In the genomic region with DNA sequence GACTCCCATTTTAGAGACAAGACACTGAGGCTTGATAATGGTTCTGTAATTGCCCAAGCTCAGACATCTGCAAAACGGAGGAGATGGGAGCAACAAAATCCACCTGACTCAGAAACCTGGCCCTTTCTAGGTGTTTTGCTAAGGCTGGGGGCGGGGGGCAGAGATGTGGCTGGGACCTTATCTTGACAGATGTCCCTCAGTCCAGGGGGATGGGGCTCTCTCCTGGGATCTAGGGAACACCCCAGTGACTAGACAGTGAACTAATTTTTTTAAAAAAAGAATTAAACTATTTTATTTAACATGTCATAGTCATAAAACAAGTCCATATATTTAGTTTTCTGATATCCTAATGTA, we compare ENCODE assay signal across 2 cellular contexts.
TF ChIP-seq lines count a peak whose summit lies in the region.

No MANE protein-coding gene starts in this region.

TF ChIP-seq in IMR-90, 13 proteins besides CTCF, POLR2A, EP300 and RAD21:
- TF ChIP-seq NFE2L2 (IDR thresholded peaks at IDR 0.05; ENCODE audit: low read depth, low read length) = no peak
- TF ChIP-seq MXI1 (IDR thresholded peaks at IDR 0.05; ENCODE audit: borderline replicate concordance, low read depth, low read length) = no peak
- TF ChIP-seq, protein P1, sequence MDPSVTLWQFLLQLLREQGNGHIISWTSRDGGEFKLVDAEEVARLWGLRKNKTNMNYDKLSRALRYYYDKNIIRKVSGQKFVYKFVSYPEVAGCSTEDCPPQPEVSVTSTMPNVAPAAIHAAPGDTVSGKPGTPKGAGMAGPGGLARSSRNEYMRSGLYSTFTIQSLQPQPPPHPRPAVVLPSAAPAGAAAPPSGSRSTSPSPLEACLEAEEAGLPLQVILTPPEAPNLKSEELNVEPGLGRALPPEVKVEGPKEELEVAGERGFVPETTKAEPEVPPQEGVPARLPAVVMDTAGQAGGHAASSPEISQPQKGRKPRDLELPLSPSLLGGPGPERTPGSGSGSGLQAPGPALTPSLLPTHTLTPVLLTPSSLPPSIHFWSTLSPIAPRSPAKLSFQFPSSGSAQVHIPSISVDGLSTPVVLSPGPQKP (IDR thresholded peaks at IDR 0.05; ENCODE audit: borderline replicate concordance, low read depth, low read length) = no peak
- TF ChIP-seq RFX5 (IDR thresholded peaks at IDR 0.05; ENCODE audit: low read depth, low read length) = no peak
- TF ChIP-seq, protein P2, sequence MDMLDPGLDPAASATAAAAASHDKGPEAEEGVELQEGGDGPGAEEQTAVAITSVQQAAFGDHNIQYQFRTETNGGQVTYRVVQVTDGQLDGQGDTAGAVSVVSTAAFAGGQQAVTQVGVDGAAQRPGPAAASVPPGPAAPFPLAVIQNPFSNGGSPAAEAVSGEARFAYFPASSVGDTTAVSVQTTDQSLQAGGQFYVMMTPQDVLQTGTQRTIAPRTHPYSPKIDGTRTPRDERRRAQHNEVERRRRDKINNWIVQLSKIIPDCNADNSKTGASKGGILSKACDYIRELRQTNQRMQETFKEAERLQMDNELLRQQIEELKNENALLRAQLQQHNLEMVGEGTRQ (IDR thresholded peaks at IDR 0.05; ENCODE audit: low read depth, low read length) = no peak
- no peak for TF ChIP-seq MAFK (IDR thresholded peaks at IDR 0.05; ENCODE audit: low read depth, low read length)
- no peak for TF ChIP-seq BHLHE40 (IDR thresholded peaks at IDR 0.05; ENCODE audit: low read depth, low read length)
- TF ChIP-seq FOS (IDR thresholded peaks at IDR 0.05; ENCODE audit: low read depth, low read length) = no peak
- TF ChIP-seq SMC3 (IDR thresholded peaks at IDR 0.05; ENCODE audit: low read depth, low read length) = no peak
- no peak for TF ChIP-seq CEBPB (IDR thresholded peaks at IDR 0.05; ENCODE audit: low read depth, low read length)
- no peak for TF ChIP-seq MAZ (IDR thresholded peaks at IDR 0.05; ENCODE audit: borderline replicate concordance, low read depth, low read length)
- no peak for TF ChIP-seq RCOR1 (IDR thresholded peaks at IDR 0.05; ENCODE audit: insufficient replicate concordance, low read length)
- no peak for TF ChIP-seq CHD1 (IDR thresholded peaks at IDR 0.05; ENCODE audit: low read depth, low read length)
TF ChIP-seq in IMR-90: peak in this region for 0.

TF ChIP-seq in HepG2, 621 proteins besides CTCF, POLR2A, EP300 and RAD21:
- TF ChIP-seq ZBTB8A (CRISPR knock-in tag; IDR thresholded peaks at IDR 0.05; ENCODE audit: borderline replicate concordance, low read depth) (no peak), NR2C2 (CRISPR knock-in tag; IDR thresholded peaks at IDR 0.05; ENCODE audit: borderline replicate concordance) (no peak), ATF7 (IDR thresholded peaks at IDR 0.05) (no peak), ATF7 (CRISPR knock-in tag; IDR thresholded peaks at IDR 0.05) (no peak), ETV6 (CRISPR knock-in tag; conservative IDR thresholded peaks at IDR 0.05) (no peak), FOXP1 (IDR thresholded peaks at IDR 0.05) (no peak), FOXP1 (CRISPR knock-in tag; IDR thresholded peaks at IDR 0.05) (no peak), NPAS2 (CRISPR knock-in tag; IDR thresholded peaks at IDR 0.05; ENCODE audit: borderline replicate concordance) (no peak), XRCC5 (optimal IDR thresholded peaks at IDR 0.05; ENCODE audit: low read length) (no peak), ZNF160 (CRISPR knock-in tag; IDR thresholded peaks at IDR 0.05) (no peak), TCF12 (IDR thresholded peaks at IDR 0.05) (no peak), TCF12 (CRISPR knock-in tag; IDR thresholded peaks at IDR 0.05) (no peak)
- TF ChIP-seq, protein P3, sequence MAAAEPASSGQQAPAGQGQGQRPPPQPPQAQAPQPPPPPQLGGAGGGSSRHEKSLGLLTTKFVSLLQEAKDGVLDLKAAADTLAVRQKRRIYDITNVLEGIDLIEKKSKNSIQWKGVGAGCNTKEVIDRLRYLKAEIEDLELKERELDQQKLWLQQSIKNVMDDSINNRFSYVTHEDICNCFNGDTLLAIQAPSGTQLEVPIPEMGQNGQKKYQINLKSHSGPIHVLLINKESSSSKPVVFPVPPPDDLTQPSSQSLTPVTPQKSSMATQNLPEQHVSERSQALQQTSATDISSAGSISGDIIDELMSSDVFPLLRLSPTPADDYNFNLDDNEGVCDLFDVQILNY (CRISPR knock-in tag; conservative IDR thresholded peaks at IDR 0.05) = no peak
- TF ChIP-seq, protein P4, sequence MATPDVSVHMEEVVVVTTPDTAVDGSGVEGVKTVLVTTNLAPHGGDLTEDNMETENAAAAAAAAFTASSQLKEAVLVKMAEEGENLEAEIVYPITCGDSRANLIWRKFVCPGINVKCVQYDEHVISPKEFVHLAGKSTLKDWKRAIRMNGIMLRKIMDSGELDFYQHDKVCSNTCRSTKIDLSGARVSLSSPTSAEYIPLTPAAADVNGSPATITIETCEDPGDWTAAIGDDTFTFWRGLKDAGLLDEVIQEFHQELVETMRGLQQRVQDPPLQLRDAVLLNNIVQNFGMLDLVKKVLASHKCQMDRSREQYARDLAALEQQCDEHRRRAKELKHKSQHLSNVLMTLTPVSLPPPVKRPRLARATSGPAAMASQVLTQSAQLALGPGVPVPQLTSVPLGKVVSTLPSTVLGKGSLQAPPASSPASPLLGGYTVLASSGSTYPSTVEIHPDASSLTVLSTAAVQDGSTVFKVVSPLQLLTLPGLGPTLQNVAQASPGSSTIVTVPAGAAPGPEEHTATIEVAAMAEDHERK (CRISPR knock-in tag; IDR thresholded peaks at IDR 0.05; ENCODE audit: low read depth) = no peak
- TF ChIP-seq, protein P5, sequence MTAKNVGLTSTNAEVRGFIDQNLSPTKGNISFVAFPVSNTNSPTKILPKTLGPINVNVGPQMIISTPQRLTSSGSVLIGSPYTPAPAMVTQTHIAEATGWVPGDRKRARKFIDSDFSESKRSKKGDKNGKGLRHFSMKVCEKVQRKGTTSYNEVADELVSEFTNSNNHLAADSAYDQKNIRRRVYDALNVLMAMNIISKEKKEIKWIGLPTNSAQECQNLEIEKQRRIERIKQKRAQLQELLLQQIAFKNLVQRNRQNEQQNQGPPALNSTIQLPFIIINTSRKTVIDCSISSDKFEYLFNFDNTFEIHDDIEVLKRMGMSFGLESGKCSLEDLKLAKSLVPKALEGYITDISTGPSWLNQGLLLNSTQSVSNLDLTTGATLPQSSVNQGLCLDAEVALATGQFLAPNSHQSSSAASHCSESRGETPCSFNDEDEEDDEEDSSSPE (CRISPR knock-in tag; IDR thresholded peaks at IDR 0.05) = no peak
